Comparison of ENCODE assay signal across 8 cellular contexts in the genomic region with DNA sequence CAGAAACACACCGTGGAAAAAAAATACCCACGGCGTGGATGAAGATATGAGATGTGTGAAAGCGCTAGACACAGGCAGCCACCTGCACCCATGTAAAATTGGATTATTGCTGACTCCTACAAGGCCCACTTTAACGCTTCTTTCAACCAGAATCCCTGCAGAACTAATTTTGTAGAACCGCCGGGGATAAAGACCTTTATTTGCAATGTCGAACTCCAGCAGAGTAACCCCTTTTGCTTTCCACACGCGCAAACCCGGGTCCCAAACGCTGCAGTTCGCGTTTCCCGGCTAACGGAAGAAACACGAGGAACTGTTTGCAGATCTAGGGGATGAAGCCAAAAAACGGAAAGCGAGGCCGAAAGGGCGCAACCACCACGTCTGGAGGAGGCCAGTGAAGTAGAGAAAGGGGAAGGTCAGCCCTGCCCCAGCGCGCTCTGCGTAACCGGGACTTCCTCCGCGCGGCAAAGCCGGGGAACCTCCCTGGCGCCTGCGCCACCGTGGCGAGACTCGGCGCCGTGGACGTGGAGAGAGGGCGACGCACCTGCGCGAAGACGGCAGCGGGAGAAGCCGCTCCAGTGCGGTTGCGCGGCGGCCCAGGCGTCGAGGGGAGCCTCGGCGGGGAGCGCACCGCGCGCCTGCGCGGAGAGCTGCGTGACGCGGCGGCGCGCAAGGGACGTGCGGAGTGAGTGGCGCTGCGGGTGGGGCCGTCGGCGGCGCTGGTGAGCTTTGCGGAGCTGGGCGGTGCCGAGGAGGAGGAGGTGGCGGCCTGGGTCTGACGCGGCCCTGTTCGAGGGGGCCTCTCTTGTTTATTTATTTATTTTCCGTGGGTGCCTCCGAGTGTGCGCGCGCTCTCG. TPM values are rescaled to one million over a fixed set of nuclear protein-coding genes. Genes with fewer than 3 reads are reported as not detected.
A peak's percentile ranks its signal among the peaks of the same experiment; 100 is the strongest.
DNase-seq lines count a peak whose midpoint lies in the region; ATAC-seq and TF ChIP-seq lines count a peak whose summit lies in the region.

A gene (plus strand): TSS at position 729 of the 854 bp plus-strand sequence. CDS start 295 bp downstream, outside the sequence.

- peak; percentile 79 for ATAC-seq in GM21526 (IDR thresholded peaks at IDR 0.05; ENCODE audit: low FRiP score, unreplicated experiment)
- ATAC-seq in mucosa of descending colon = peak; percentile 94

- H3K4me3 ChIP-seq in OCI-LY3 (ENCODE audit: low read length) = peak within 1 kb of the TSS; percentile 97
- H3K4me3 ChIP-seq in mucosa of descending colon = peak within 1 kb of the TSS; percentile 100

- no peaks in the 10 kb centered on the region for H3K9me3 ChIP-seq in OCI-LY3 (ENCODE audit: insufficient read depth, low read length)
- no peaks in the 10 kb centered on the region for H3K9me3 ChIP-seq in mucosa of descending colon

- H3K4me1 ChIP-seq in OCI-LY3 (ENCODE audit: low read length) (peaks cover 18% of the 10 kb centered on the region), mucosa of descending colon (ENCODE audit: low read depth) (peaks cover 33% of the 10 kb centered on the region)

- intact Hi-C loops in mucosa of descending colon (cut with DNase I, micrococcal nuclease) = loop anchor here (5.0 to 10.0 kb wide), 2 partner anchors 89 to 157 kb away; no protein-coding TSS in a partner anchor

- TF ChIP-seq CTCF in OCI-LY3 (IDR thresholded peaks at IDR 0.05; ENCODE audit: low read depth, low read length) (0 out of 2 replicates have a peak, but pooled peaks have one; percentile 2), mucosa of descending colon (IDR thresholded peaks at IDR 0.05) (peak; percentile 10)

- peak within 1 kb of the TSS; percentile 73 for H2AFZ ChIP-seq in OCI-LY3 (ENCODE audit: low read depth, low read length)

- H3K27me3 ChIP-seq in OCI-LY3 (ENCODE audit: low read depth, low read length) = no peaks in the 10 kb centered on the region

- H3K9ac ChIP-seq in OCI-LY3 (ENCODE audit: low read length) = peak within 1 kb of the TSS; percentile 95

- H3K36me3 ChIP-seq in OCI-LY3 (replicated peaks; ENCODE audit: low read depth, low read length) = peaks cover 2% of the 10 kb centered on the region
- H3K36me3 ChIP-seq in mucosa of descending colon (ENCODE audit: low read depth) = no peaks in the 10 kb centered on the region

- H3K27ac ChIP-seq in OCI-LY3 (ENCODE audit: low read length) = peak within 1 kb of the TSS; percentile 88

- peaks cover 38% of the 10 kb centered on the region for H4K20me1 ChIP-seq in OCI-LY3 (ENCODE audit: insufficient read depth, low read length)

- peak; percentile 89 for DNase-seq in DMS 273 treated with DMSO at 0.1 percent for 48 hours (lab: John Stamatoyannopoulos, UW)
- peak; percentile 77 for DNase-seq in HuH-7.5 (ENCODE audit: low spot score)
- peak; percentile 94 for DNase-seq in activated T-cell treated with anti-CD3 and anti-CD28 coated beads for 1 hour (ENCODE audit: low read depth)
- peak; percentile 77 for DNase-seq in epidermal melanocyte (ENCODE audit: insufficient read length, low spot score)
- peak; percentile 92 to 98 (median 98) for DNase-seq in mucosa of descending colon
- DNase-seq in stimulated activated CD8-positive, alpha-beta memory T cell treated with anti-CD3 and anti-CD28 coated beads, Interleukin-4, amount 100 ng/mL, for 24 hours (ENCODE audit: low read depth) = peak; percentile 94

- peaks cover 63% of the 10 kb centered on the region for H3K79me2 ChIP-seq in OCI-LY3 (ENCODE audit: low read length)

- peak within 1 kb of the TSS; percentile 98 for H3K4me2 ChIP-seq in OCI-LY3 (ENCODE audit: low read length)

RNA-seq across cellular contexts. Expression of the gene that starts here (rescaled TPM):
- 100 to 1,000 TPM; 302 to 439 (median 308) TPM for total RNA-seq in mucosa of descending colon

Comparison
In these comparisons a context has a peak if more than half of its experiments do, and no peak if none do; other contexts are left out.
1. Peak in every context shown above with its lines: DNase-seq, ATAC-seq, H3K4me3 ChIP-seq and H3K27ac ChIP-seq.